In the genomic region with DNA sequence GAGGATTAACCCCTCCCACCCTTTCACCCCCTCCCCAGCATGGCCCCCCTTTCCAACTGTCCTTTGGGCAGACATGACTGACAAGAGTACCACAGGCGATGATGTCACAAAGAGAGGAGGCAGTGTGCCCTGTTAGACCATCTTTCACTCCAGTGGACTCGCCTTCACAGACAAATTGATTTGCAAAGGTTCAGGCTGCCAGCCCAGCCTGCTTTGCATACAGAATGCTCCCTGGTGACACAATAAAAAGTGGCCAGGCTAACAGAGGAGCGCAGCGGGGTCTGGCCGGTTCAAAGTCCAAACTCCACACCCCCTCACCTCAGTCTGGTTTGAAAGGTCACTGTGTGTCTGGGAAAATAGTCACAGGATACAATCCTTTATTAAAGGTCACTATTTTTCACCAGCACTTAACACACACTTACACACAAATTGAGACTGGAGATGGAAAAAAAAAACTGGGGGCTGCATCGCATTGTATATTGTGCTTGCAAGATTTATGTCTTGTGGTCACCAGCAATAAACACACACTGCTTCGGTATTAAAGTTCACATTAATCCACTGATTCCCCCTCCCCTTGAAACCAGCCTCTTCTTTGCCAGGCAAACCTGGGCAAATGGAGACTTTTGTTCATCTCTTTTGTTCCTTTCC, we compare ENCODE assay signal across 1 cellular context.
TF ChIP-seq lines count a peak whose summit lies in the region.

No MANE protein-coding gene starts in this region.

TF ChIP-seq in H1, 55 proteins besides CTCF, POLR2A, EP300 and RAD21 (continued from another document):
- TF ChIP-seq, protein P1, sequence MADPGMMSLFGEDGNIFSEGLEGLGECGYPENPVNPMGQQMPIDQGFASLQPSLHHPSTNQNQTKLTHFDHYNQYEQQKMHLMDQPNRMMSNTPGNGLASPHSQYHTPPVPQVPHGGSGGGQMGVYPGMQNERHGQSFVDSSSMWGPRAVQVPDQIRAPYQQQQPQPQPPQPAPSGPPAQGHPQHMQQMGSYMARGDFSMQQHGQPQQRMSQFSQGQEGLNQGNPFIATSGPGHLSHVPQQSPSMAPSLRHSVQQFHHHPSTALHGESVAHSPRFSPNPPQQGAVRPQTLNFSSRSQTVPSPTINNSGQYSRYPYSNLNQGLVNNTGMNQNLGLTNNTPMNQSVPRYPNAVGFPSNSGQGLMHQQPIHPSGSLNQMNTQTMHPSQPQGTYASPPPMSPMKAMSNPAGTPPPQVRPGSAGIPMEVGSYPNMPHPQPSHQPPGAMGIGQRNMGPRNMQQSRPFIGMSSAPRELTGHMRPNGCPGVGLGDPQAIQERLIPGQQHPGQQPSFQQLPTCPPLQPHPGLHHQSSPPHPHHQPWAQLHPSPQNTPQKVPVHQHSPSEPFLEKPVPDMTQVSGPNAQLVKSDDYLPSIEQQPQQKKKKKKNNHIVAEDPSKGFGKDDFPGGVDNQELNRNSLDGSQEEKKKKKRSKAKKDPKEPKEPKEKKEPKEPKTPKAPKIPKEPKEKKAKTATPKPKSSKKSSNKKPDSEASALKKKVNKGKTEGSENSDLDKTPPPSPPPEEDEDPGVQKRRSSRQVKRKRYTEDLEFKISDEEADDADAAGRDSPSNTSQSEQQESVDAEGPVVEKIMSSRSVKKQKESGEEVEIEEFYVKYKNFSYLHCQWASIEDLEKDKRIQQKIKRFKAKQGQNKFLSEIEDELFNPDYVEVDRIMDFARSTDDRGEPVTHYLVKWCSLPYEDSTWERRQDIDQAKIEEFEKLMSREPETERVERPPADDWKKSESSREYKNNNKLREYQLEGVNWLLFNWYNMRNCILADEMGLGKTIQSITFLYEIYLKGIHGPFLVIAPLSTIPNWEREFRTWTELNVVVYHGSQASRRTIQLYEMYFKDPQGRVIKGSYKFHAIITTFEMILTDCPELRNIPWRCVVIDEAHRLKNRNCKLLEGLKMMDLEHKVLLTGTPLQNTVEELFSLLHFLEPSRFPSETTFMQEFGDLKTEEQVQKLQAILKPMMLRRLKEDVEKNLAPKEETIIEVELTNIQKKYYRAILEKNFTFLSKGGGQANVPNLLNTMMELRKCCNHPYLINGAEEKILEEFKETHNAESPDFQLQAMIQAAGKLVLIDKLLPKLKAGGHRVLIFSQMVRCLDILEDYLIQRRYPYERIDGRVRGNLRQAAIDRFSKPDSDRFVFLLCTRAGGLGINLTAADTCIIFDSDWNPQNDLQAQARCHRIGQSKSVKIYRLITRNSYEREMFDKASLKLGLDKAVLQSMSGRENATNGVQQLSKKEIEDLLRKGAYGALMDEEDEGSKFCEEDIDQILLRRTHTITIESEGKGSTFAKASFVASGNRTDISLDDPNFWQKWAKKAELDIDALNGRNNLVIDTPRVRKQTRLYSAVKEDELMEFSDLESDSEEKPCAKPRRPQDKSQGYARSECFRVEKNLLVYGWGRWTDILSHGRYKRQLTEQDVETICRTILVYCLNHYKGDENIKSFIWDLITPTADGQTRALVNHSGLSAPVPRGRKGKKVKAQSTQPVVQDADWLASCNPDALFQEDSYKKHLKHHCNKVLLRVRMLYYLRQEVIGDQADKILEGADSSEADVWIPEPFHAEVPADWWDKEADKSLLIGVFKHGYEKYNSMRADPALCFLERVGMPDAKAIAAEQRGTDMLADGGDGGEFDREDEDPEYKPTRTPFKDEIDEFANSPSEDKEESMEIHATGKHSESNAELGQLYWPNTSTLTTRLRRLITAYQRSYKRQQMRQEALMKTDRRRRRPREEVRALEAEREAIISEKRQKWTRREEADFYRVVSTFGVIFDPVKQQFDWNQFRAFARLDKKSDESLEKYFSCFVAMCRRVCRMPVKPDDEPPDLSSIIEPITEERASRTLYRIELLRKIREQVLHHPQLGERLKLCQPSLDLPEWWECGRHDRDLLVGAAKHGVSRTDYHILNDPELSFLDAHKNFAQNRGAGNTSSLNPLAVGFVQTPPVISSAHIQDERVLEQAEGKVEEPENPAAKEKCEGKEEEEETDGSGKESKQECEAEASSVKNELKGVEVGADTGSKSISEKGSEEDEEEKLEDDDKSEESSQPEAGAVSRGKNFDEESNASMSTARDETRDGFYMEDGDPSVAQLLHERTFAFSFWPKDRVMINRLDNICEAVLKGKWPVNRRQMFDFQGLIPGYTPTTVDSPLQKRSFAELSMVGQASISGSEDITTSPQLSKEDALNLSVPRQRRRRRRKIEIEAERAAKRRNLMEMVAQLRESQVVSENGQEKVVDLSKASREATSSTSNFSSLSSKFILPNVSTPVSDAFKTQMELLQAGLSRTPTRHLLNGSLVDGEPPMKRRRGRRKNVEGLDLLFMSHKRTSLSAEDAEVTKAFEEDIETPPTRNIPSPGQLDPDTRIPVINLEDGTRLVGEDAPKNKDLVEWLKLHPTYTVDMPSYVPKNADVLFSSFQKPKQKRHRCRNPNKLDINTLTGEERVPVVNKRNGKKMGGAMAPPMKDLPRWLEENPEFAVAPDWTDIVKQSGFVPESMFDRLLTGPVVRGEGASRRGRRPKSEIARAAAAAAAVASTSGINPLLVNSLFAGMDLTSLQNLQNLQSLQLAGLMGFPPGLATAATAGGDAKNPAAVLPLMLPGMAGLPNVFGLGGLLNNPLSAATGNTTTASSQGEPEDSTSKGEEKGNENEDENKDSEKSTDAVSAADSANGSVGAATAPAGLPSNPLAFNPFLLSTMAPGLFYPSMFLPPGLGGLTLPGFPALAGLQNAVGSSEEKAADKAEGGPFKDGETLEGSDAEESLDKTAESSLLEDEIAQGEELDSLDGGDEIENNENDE (IDR thresholded peaks at IDR 0.05; ENCODE audit: insufficient replicate concordance, low read length) = no peak
TF ChIP-seq in H1: peak in this region for 1.
